In the genomic region with DNA sequence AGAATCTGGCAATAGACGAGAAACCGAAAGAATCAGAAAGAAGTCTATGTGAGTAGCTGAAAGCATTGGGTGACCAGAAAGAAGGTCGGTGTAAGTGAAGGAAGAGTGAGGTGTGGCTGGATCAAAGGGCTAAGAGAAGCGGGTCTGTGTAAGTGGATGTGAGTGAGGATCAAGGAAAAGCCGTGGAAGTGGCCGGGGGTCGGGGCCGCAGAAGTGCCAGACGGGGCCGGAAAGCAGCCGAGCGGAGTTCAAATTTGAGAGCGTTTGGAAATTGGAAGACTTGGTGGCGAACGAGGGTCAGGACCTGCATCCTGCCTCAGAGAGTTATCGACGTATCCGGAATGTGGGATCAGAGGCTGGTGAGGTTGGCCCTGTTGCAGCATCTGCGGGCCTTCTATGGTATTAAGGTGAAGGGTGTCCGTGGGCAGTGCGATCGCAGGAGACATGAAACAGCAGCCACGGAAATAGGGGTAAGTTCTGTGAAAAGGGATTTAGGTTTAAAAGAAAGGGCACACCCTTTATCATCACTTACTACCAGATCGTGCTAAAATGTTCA, we compare ENCODE assay signal across 8 cellular contexts. TPM values are rescaled to one million over a fixed set of nuclear protein-coding genes. Genes with fewer than 3 reads are reported as not detected.
DNase-seq lines count a peak whose midpoint lies in the region; ATAC-seq and TF ChIP-seq lines count a peak whose summit lies in the region.
"Not testable (repeated sequence)": the region's sequence is repeated elsewhere in the genome, so short reads cannot be mapped to it uniquely, and the experiment has no call there.

No MANE protein-coding gene starts in this region.

- not testable (repeated sequence) for H3K9me3 Mint-ChIP-seq in CD8-positive, alpha-beta memory T cell; activated naive CD8-positive, alpha-beta T cell treated with anti-CD3 and anti-CD28 coated beads for 36 hours; stimulated activated effector memory CD8-positive, alpha-beta T cell treated with anti-CD3 and anti-CD28 coated beads, Interleukin-12 subunit alpha, Interleukin-12 subunit beta, amount 100 ng/mL, for 72 hours

- H3K27ac Mint-ChIP-seq in CD8-positive, alpha-beta memory T cell, result peak overlapping the region; percentile 92 to 98 (median 95)
- H3K27ac Mint-ChIP-seq in activated naive CD8-positive, alpha-beta T cell treated with anti-CD3 and anti-CD28 coated beads for 36 hours, result peak overlapping the region; percentile 96
- H3K27ac Mint-ChIP-seq in stimulated activated effector memory CD8-positive, alpha-beta T cell treated with anti-CD3 and anti-CD28 coated beads, Interleukin-12 subunit alpha, Interleukin-12 subunit beta, amount 100 ng/mL, for 72 hours, result peak overlapping the region; percentile 95

- H3K4me1 ChIP-seq in CD8-positive, alpha-beta memory T cell (ENCODE audit: insufficient read depth, low read length); Panc1 (ENCODE audit: control insufficient read depth, insufficient read depth, low read length); mucosa of rectum (ENCODE audit: control insufficient read depth in 2 of 2, insufficient read depth in 2 of 2, low read length in 2 of 2): not testable (repeated sequence)

- H3K27me3 ChIP-seq in CD8-positive, alpha-beta memory T cell (ENCODE audit: insufficient read depth, low read length, poor library complexity, severe bottlenecking); Panc1 (ENCODE audit: control insufficient read depth, insufficient read depth, low read length); mucosa of rectum (ENCODE audit: control insufficient read depth in 2 of 2, insufficient read depth in 2 of 2, low read length in 2 of 2): not testable (repeated sequence)

- intact Hi-C loops in Panc1 (cut with micrococcal nuclease; ENCODE audit: unreplicated experiment), result not testable (repeated sequence)

- in situ Hi-C loops in Panc1 (cut with HindIII; ENCODE audit: low pct_unique_long_range_greater_than_20kb, low sequenced_read_pairs), result not testable (repeated sequence)

- H3K27ac ChIP-seq in CD8-positive, alpha-beta memory T cell (ENCODE audit: low read depth, low read length), result peak overlapping the region; percentile 61
- peak overlapping the region; percentile 91 for H3K27ac ChIP-seq in Panc1 (ENCODE audit: low read length)
- peak overlapping the region in 1 of 2 donors; percentile 29 for H3K27ac ChIP-seq in mucosa of rectum (ENCODE audit: low read depth in 2 of 2, low read length in 2 of 2)

- TSS peak; percentile 96 for BruUV-seq in Panc1 (replicated peaks; lab: Mats Ljungman, UMichigan)

- H3K9ac ChIP-seq in mucosa of rectum (ENCODE audit: low read depth in 1 of 2, low read length in 2 of 2), result peak overlapping the region; percentile 52 to 60

- POLR2A ChIA-PET in CD8-positive, alpha-beta memory T cell (lab: Charles Lee); Panc1 (lab: Charles Lee): not testable (repeated sequence)

- ATAC-seq in GM19452 (IDR thresholded peaks at IDR 0.05; ENCODE audit: unreplicated experiment) (peak; percentile 14), HG03095 (IDR thresholded peaks at IDR 0.05; ENCODE audit: unreplicated experiment) (peak; percentile 4), Panc1 (peak; percentile 23; the same call in 1 of the 2 replicates)
- peak; percentile 23 for ATAC-seq in stimulated activated effector memory CD8-positive, alpha-beta T cell treated with anti-CD3 and anti-CD28 coated beads, Interleukin-12 subunit alpha, Interleukin-12 subunit beta, amount 100 ng/mL, for 72 hours

- peak overlapping the region; percentile 73 for H3K4me3 ChIP-seq in CD8-positive, alpha-beta memory T cell (ENCODE audit: low read length)
- H3K4me3 ChIP-seq in Panc1 (ENCODE audit: low read depth in 2 of 2, low read length in 2 of 2) (peak overlapping the region; percentile 56 to 73), fibroblast of mammary gland (ENCODE audit: control insufficient read depth, low read depth, low read length) (peak overlapping the region; percentile 50), mucosa of rectum (ENCODE audit: low read length in 2 of 2) (peak overlapping the region; percentile 79 to 85)

- H3K36me3 Mint-ChIP-seq in CD8-positive, alpha-beta memory T cell, result not testable (repeated sequence)
- peaks cover 19% of the 10 kb centered on the region for H3K36me3 Mint-ChIP-seq in activated naive CD8-positive, alpha-beta T cell treated with anti-CD3 and anti-CD28 coated beads for 36 hours
- peaks cover 36% of the 10 kb centered on the region for H3K36me3 Mint-ChIP-seq in stimulated activated effector memory CD8-positive, alpha-beta T cell treated with anti-CD3 and anti-CD28 coated beads, Interleukin-12 subunit alpha, Interleukin-12 subunit beta, amount 100 ng/mL, for 72 hours

- peaks cover 16 to 30% (median 27%) of the 10 kb centered on the region in 3 donors for H3K4me1 Mint-ChIP-seq in CD8-positive, alpha-beta memory T cell
- not testable (repeated sequence) for H3K4me1 Mint-ChIP-seq in activated naive CD8-positive, alpha-beta T cell treated with anti-CD3 and anti-CD28 coated beads for 36 hours
- peaks cover 14% of the 10 kb centered on the region for H3K4me1 Mint-ChIP-seq in stimulated activated effector memory CD8-positive, alpha-beta T cell treated with anti-CD3 and anti-CD28 coated beads, Interleukin-12 subunit alpha, Interleukin-12 subunit beta, amount 100 ng/mL, for 72 hours

- peak overlapping the region; percentile 93 to 99 (median 96) for H3K4me3 Mint-ChIP-seq in CD8-positive, alpha-beta memory T cell
- peak overlapping the region; percentile 96 for H3K4me3 Mint-ChIP-seq in activated naive CD8-positive, alpha-beta T cell treated with anti-CD3 and anti-CD28 coated beads for 36 hours
- H3K4me3 Mint-ChIP-seq in stimulated activated effector memory CD8-positive, alpha-beta T cell treated with anti-CD3 and anti-CD28 coated beads, Interleukin-12 subunit alpha, Interleukin-12 subunit beta, amount 100 ng/mL, for 72 hours, result peak overlapping the region; percentile 98

- not testable (repeated sequence) for H3K36me3 ChIP-seq in CD8-positive, alpha-beta memory T cell (ENCODE audit: insufficient read depth, low read length); Panc1 (ENCODE audit: control insufficient read depth, insufficient read depth, low read length); mucosa of rectum (ENCODE audit: control insufficient read depth in 2 of 2, insufficient read depth in 2 of 2, low read length in 2 of 2)

- not testable (repeated sequence) for H3K27me3 Mint-ChIP-seq in CD8-positive, alpha-beta memory T cell; activated naive CD8-positive, alpha-beta T cell treated with anti-CD3 and anti-CD28 coated beads for 36 hours

- DNase-seq in CD8-positive, alpha-beta memory T cell, result peak in 1 of 5 donors; percentile 19
- DNase-seq in Panc1 (ENCODE audit: low read depth, low spot score), result not testable (repeated sequence)
- peak; percentile 6 for DNase-seq in activated naive CD8-positive, alpha-beta T cell treated with anti-CD3 and anti-CD28 coated beads for 36 hours
- peak; percentile 16 for DNase-seq in fibroblast of mammary gland (ENCODE audit: low read depth)
- peak in 1 of 2 donors; percentile 50 for DNase-seq in stimulated activated effector memory CD8-positive, alpha-beta T cell treated with anti-CD3 and anti-CD28 coated beads, Interleukin-12 subunit alpha, Interleukin-12 subunit beta, amount 100 ng/mL, for 72 hours (ENCODE audit: low spot score in 2 of 2)

- TF ChIP-seq CTCF in Panc1 (IDR thresholded peaks at IDR 0.05); fibroblast of mammary gland (conservative IDR thresholded peaks at IDR 0.05; ENCODE audit: control insufficient read depth, insufficient read depth, low read depth, low read length): not testable (repeated sequence)

- CTCF ChIA-PET in CD8-positive, alpha-beta memory T cell (lab: Charles Lee); Panc1 (lab: Charles Lee): not testable (repeated sequence)

- H3K9me3 ChIP-seq in CD8-positive, alpha-beta memory T cell (ENCODE audit: low read length); Panc1 (ENCODE audit: control insufficient read depth, insufficient read depth, low read depth, low read length); mucosa of rectum (ENCODE audit: control insufficient read depth in 2 of 2, low read length in 2 of 2): not testable (repeated sequence)

RNA-seq across cellular contexts. Expression of gene ARHGAP11A, which starts 0.6 kb away (rescaled TPM):
- total RNA-seq in CD8-positive, alpha-beta memory T cell, result 100 to 1,000 TPM in 1 of 2 experiments, 10 to 100 TPM in 1; 88.4 to 106 TPM
- 3.6 TPM for polyA plus RNA-seq in CD8-positive, alpha-beta memory T cell
- 124 TPM for total RNA-seq in Panc1 (2021; ENCODE audit: unreplicated experiment)
- 32.5 TPM for polyA plus RNA-seq in Panc1 (2012; ENCODE audit: insufficient read length)
- total RNA-seq in activated naive CD8-positive, alpha-beta T cell treated with anti-CD3 and anti-CD28 coated beads for 36 hours, result 100 to 1,000 TPM; 134 to 140 TPM

RNA-seq across cellular contexts. Expression of gene GOLGA8N, which starts 22.7 kb away (rescaled TPM):
- 1 to 10 TPM in 1 of 2 experiments, under 1 TPM in 1; 0.82 to 1.2 TPM for total RNA-seq in CD8-positive, alpha-beta memory T cell
- 0.86 TPM for polyA plus RNA-seq in CD8-positive, alpha-beta memory T cell
- total RNA-seq in Panc1 (2021; ENCODE audit: unreplicated experiment), result 4.1 TPM
- polyA plus RNA-seq in Panc1 (2012; ENCODE audit: insufficient read length), result 8.7 TPM
- total RNA-seq in activated naive CD8-positive, alpha-beta T cell treated with anti-CD3 and anti-CD28 coated beads for 36 hours, result 1 to 10 TPM; 3.0 to 4.0 TPM

RNA-seq across cellular contexts. Expression of gene SCG5, which starts 25.6 kb away (rescaled TPM):
- under 1 TPM; 0.24 to 0.28 TPM for total RNA-seq in CD8-positive, alpha-beta memory T cell
- not detected for polyA plus RNA-seq in CD8-positive, alpha-beta memory T cell
- 0.67 TPM for total RNA-seq in Panc1 (2021; ENCODE audit: unreplicated experiment)
- polyA plus RNA-seq in Panc1 (2012; ENCODE audit: insufficient read length), result not detected
- under 1 TPM; 0.58 to 0.60 TPM for total RNA-seq in activated naive CD8-positive, alpha-beta T cell treated with anti-CD3 and anti-CD28 coated beads for 36 hours
